Comparison of ENCODE assay signal across 1 cellular context in the genomic region with DNA sequence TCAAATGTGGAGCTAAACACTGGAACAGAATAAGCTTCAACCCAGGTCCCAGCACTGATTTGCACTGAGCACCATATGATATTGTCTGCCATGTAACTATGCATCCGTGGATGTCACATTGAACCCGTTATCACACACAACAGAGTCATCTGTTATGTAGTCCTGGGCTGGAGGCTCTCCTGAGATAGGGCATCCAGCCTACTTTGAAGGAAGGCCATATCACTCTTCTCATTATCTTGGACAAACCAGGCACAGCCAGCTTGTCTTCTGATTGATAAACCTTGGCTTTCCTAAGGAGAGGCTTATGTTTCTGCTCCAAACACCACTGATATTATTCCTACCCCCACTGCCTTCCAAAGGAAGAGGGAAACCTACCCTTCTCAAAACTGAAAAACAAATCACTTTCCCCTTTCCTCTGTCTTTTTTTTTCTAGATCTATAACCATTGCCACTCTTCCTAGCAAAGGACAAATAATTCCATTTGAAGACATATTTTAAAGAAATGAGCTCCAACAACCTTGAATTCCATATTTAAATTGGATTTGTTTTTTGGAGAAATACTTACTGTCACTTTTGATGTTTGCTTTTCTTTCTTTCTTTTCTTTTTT.
TF ChIP-seq lines count a peak whose summit lies in the region.

No MANE protein-coding gene starts in this region.

TF ChIP-seq in K562, 482 proteins besides CTCF, POLR2A, EP300 and RAD21 (continued from another document and continues in another):
- TF ChIP-seq, protein P1, sequence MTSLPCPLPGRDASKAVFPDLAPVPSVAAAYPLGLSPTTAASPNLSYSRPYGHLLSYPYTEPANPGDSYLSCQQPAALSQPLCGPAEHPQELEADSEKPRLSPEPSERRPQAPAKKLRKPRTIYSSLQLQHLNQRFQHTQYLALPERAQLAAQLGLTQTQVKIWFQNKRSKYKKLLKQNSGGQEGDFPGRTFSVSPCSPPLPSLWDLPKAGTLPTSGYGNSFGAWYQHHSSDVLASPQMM (CRISPR knock-in tag; IDR thresholded peaks at IDR 0.05), result no peak
- peak; percentile 47; the same call in 1 of the 2 replicates for TF ChIP-seq ZNF354B (CRISPR knock-in tag; IDR thresholded peaks at IDR 0.05)
- TF ChIP-seq STAT5B (CRISPR knock-in tag; IDR thresholded peaks at IDR 0.05), result no peak
- TF ChIP-seq, protein P2, sequence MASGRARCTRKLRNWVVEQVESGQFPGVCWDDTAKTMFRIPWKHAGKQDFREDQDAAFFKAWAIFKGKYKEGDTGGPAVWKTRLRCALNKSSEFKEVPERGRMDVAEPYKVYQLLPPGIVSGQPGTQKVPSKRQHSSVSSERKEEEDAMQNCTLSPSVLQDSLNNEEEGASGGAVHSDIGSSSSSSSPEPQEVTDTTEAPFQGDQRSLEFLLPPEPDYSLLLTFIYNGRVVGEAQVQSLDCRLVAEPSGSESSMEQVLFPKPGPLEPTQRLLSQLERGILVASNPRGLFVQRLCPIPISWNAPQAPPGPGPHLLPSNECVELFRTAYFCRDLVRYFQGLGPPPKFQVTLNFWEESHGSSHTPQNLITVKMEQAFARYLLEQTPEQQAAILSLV (tag; IDR thresholded peaks at IDR 0.05), result peak; percentile 74
- peak; percentile 80 for TF ChIP-seq GATAD2A (IDR thresholded peaks at IDR 0.05)
- 0 out of 2 replicates have a peak, but pooled peaks have one; percentile 17 for TF ChIP-seq MIER1 (IDR thresholded peaks at IDR 0.05; ENCODE audit: low read depth)
- TF ChIP-seq, protein P3, sequence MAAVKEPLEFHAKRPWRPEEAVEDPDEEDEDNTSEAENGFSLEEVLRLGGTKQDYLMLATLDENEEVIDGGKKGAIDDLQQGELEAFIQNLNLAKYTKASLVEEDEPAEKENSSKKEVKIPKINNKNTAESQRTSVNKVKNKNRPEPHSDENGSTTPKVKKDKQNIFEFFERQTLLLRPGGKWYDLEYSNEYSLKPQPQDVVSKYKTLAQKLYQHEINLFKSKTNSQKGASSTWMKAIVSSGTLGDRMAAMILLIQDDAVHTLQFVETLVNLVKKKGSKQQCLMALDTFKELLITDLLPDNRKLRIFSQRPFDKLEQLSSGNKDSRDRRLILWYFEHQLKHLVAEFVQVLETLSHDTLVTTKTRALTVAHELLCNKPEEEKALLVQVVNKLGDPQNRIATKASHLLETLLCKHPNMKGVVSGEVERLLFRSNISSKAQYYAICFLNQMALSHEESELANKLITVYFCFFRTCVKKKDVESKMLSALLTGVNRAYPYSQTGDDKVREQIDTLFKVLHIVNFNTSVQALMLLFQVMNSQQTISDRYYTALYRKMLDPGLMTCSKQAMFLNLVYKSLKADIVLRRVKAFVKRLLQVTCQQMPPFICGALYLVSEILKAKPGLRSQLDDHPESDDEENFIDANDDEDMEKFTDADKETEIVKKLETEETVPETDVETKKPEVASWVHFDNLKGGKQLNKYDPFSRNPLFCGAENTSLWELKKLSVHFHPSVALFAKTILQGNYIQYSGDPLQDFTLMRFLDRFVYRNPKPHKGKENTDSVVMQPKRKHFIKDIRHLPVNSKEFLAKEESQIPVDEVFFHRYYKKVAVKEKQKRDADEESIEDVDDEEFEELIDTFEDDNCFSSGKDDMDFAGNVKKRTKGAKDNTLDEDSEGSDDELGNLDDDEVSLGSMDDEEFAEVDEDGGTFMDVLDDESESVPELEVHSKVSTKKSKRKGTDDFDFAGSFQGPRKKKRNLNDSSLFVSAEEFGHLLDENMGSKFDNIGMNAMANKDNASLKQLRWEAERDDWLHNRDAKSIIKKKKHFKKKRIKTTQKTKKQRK (IDR thresholded peaks at IDR 0.05; ENCODE audit: borderline replicate concordance, low read depth, low read length), result no peak
- TF ChIP-seq NFE2L1 (tag; IDR thresholded peaks at IDR 0.05; ENCODE audit: borderline replicate concordance, low read depth), result no peak
- no peak for TF ChIP-seq ZNF695 (CRISPR knock-in tag; IDR thresholded peaks at IDR 0.05)
- TF ChIP-seq, protein P4, sequence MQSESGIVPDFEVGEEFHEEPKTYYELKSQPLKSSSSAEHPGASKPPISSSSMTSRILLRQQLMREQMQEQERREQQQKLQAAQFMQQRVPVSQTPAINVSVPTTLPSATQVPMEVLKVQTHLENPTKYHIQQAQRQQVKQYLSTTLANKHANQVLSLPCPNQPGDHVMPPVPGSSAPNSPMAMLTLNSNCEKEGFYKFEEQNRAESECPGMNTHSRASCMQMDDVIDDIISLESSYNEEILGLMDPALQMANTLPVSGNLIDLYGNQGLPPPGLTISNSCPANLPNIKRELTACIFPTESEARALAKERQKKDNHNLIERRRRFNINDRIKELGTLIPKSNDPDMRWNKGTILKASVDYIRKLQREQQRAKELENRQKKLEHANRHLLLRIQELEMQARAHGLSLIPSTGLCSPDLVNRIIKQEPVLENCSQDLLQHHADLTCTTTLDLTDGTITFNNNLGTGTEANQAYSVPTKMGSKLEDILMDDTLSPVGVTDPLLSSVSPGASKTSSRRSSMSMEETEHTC (IDR thresholded peaks at IDR 0.05), result peak; percentile 88; the same call in 1 of the 2 replicates
- no peak for TF ChIP-seq ZFPM2 (CRISPR knock-in tag; IDR thresholded peaks at IDR 0.05)
- TF ChIP-seq, protein P5, sequence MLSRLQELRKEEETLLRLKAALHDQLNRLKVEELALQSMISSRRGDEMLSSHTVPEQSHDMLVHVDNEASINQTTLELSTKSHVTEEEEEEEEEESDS (CRISPR knock-in tag; IDR thresholded peaks at IDR 0.05), result no peak
- TF ChIP-seq, protein P6, sequence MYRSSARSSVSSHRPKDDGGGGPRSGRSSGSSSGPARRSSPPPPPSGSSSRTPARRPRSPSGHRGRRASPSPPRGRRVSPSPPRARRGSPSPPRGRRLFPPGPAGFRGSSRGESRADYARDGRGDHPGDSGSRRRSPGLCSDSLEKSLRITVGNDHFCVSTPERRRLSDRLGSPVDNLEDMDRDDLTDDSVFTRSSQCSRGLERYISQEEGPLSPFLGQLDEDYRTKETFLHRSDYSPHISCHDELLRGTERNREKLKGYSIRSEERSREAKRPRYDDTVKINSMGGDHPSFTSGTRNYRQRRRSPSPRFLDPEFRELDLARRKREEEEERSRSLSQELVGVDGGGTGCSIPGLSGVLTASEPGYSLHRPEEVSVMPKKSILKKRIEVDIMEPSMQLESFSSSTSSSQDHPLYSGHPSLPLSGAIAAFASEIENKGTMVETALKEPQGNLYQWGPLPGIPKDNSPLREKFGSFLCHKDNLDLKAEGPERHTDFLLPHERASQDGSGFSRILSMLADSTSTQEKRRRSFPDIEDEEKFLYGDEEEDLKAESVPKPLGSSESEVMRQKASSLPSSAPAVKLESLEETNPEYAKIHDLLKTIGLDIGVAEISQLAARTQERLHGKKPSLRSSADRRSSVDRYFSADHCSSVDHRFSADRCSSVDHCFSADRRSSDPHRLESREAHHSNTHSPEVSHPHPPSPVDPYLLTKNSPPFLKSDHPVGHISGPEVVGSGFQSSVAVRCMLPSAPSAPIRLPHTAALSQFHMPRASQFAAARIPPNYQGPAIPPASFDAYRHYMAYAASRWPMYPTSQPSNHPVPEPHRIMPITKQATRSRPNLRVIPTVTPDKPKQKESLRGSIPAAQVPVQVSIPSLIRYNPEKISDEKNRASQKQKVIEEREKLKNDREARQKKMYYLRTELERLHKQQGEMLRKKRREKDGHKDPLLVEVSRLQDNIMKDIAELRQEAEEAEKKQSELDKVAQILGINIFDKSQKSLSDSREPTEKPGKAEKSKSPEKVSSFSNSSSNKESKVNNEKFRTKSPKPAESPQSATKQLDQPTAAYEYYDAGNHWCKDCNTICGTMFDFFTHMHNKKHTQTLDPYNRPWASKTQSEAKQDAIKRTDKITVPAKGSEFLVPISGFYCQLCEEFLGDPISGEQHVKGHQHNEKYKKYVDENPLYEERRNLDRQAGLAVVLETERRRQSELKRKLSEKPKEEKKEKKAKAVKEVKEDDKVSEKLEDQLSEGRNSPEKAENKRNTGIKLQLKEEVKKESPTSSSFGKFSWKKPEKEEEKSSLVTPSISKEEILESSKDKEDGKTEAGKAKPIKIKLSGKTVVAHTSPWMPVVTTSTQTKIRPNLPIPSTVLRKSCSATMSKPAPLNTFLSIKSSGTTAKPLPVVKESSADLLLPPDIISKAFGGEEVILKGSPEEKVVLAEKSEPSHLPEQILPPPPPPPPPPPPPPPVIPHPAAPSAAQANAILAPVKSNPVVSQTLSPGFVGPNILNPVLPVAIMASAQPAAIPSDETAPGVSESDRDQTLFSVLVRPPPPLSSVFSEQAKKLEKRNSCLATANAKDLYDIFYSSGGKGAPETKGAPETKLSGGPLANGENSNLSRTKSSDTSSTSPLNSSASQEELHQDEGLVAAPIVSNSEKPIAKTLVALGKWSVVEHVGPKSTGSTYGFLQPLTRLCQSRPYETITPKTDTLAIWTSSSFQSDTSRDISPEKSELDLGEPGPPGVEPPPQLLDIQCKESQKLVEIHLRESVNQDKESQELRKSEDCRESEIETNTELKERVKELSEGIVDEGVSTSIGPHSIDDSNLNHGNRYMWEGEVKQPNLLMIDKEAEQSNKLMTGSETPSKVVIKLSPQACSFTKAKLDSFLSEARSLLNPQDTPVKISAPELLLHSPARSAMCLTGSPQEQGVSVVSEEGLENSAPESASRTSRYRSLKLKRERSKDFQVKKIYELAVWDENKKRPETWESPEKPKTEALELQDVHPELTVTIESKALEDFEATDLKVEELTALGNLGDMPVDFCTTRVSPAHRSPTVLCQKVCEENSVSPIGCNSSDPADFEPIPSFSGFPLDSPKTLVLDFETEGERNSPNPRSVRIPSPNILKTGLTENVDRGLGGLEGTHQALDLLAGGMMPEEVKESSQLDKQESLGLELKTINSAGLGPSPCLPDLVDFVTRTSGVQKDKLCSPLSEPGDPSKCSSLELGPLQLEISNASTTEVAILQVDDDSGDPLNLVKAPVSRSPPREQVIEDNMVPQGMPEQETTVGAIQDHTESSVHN (IDR thresholded peaks at IDR 0.05; ENCODE audit: borderline replicate concordance in 1 of 2, low read depth in 1 of 2), result 0 out of 4 replicates have a peak, but pooled peaks of 1 of the 2 experiments have one; percentile 26
- TF ChIP-seq, protein P7, sequence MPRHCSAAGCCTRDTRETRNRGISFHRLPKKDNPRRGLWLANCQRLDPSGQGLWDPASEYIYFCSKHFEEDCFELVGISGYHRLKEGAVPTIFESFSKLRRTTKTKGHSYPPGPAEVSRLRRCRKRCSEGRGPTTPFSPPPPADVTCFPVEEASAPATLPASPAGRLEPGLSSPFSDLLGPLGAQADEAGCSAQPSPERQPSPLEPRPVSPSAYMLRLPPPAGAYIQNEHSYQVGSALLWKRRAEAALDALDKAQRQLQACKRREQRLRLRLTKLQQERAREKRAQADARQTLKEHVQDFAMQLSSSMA (CRISPR knock-in tag; IDR thresholded peaks at IDR 0.05), result no peak
- TF ChIP-seq ZNF146 (CRISPR knock-in tag; IDR thresholded peaks at IDR 0.05; ENCODE audit: unreplicated experiment), result no peak
- peak; percentile 64; the same call in 1 of the 2 replicates for TF ChIP-seq LCOR (CRISPR knock-in tag; IDR thresholded peaks at IDR 0.05)
- TF ChIP-seq ZNF24 (IDR thresholded peaks at IDR 0.05), result peak; percentile 75
- no peak for TF ChIP-seq ZNF3 (CRISPR knock-in tag; IDR thresholded peaks at IDR 0.05)
- TF ChIP-seq POLR3G (IDR thresholded peaks at IDR 0.05; ENCODE audit: extremely low read depth, insufficient read length, insufficient replicate concordance), result no peak
- peak; percentile 100 for TF ChIP-seq TCF3 (CRISPR knock-in tag; IDR thresholded peaks at IDR 0.05)
- TF ChIP-seq, protein P8, sequence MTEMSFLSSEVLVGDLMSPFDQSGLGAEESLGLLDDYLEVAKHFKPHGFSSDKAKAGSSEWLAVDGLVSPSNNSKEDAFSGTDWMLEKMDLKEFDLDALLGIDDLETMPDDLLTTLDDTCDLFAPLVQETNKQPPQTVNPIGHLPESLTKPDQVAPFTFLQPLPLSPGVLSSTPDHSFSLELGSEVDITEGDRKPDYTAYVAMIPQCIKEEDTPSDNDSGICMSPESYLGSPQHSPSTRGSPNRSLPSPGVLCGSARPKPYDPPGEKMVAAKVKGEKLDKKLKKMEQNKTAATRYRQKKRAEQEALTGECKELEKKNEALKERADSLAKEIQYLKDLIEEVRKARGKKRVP (CRISPR knock-in tag; IDR thresholded peaks at IDR 0.05), result peak; percentile 80
- TF ChIP-seq NCOA6 (IDR thresholded peaks at IDR 0.05), result no peak
- peak; percentile 85; the same call in 1 of the 2 replicates for TF ChIP-seq ILF3 (IDR thresholded peaks at IDR 0.05; ENCODE audit: borderline replicate concordance)
- no peak for TF ChIP-seq FOXJ3 (CRISPR knock-in tag; IDR thresholded peaks at IDR 0.05)
- no peak for TF ChIP-seq ZNF551 (CRISPR knock-in tag; IDR thresholded peaks at IDR 0.05)
- no peak for TF ChIP-seq SMARCB1 (IDR thresholded peaks at IDR 0.05; ENCODE audit: insufficient read length, low read depth)
- peak; percentile 45; the same call in 1 of the 2 replicates for TF ChIP-seq RAD51 (IDR thresholded peaks at IDR 0.05; ENCODE audit: borderline replicate concordance, low read depth)
- TF ChIP-seq GTF2F1 (IDR thresholded peaks at IDR 0.05; ENCODE audit: low read depth, low read length), result no peak
- TF ChIP-seq ZNF76 (CRISPR knock-in tag; IDR thresholded peaks at IDR 0.05; ENCODE audit: borderline replicate concordance), result peak; percentile 87; the same call in 1 of the 2 replicates
- TF ChIP-seq TEAD2 (tag; IDR thresholded peaks at IDR 0.05), result no peak
- TF ChIP-seq, protein P9, sequence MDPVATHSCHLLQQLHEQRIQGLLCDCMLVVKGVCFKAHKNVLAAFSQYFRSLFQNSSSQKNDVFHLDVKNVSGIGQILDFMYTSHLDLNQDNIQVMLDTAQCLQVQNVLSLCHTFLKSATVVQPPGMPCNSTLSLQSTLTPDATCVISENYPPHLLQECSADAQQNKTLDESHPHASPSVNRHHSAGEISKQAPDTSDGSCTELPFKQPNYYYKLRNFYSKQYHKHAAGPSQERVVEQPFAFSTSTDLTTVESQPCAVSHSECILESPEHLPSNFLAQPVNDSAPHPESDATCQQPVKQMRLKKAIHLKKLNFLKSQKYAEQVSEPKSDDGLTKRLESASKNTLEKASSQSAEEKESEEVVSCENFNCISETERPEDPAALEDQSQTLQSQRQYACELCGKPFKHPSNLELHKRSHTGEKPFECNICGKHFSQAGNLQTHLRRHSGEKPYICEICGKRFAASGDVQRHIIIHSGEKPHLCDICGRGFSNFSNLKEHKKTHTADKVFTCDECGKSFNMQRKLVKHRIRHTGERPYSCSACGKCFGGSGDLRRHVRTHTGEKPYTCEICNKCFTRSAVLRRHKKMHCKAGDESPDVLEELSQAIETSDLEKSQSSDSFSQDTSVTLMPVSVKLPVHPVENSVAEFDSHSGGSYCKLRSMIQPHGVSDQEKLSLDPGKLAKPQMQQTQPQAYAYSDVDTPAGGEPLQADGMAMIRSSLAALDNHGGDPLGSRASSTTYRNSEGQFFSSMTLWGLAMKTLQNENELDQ (CRISPR knock-in tag; IDR thresholded peaks at IDR 0.05; ENCODE audit: borderline replicate concordance), result no peak
- peak; percentile 88; the same call in 1 of the 2 replicates for TF ChIP-seq ERF (CRISPR knock-in tag; IDR thresholded peaks at IDR 0.05)
- TF ChIP-seq SOX6 (IDR thresholded peaks at IDR 0.05), result peak; percentile 99
- TF ChIP-seq HLTF (IDR thresholded peaks at IDR 0.05), result peak; percentile 93; the same call in 1 of the 2 replicates
- TF ChIP-seq NR2C2 (CRISPR knock-in tag; IDR thresholded peaks at IDR 0.05), result no peak
- TF ChIP-seq NR2C2 (tag; IDR thresholded peaks at IDR 0.05), result peak; percentile 30; the same call in 1 of the 2 replicates
- no peak; a peak in 1 of 4 replicates for TF ChIP-seq SIX5 (IDR thresholded peaks at IDR 0.05; ENCODE audit: borderline replicate concordance in 1 of 2, insufficient read depth in 1 of 2, low read depth in 1 of 2, low read length in 2 of 2)
- peak; percentile 98 for TF ChIP-seq ELF4 (CRISPR knock-in tag; IDR thresholded peaks at IDR 0.05)
- peak; percentile 89 for TF ChIP-seq ZNF274 (IDR thresholded peaks at IDR 0.05; ENCODE audit: borderline replicate concordance, low read depth, low read length)
- peak; percentile 73 for TF ChIP-seq ZNF134 (CRISPR knock-in tag; conservative IDR thresholded peaks at IDR 0.05)
- TF ChIP-seq FOXP1 (CRISPR knock-in tag; IDR thresholded peaks at IDR 0.05), result no peak
